8 cellular contexts compared by ENCODE assay signal in genomic region chr9:35689601-35690446, GRCh38. TPM values are rescaled to one million over a fixed set of nuclear protein-coding genes. Genes with fewer than 3 reads are reported as not detected.
DNase-seq lines count a peak whose midpoint lies in the region; ATAC-seq lines count a peak whose summit lies in the region.

TPM2 (minus strand) TSS chr9:35689925; CDS start chr9:35689817, 108 bp downstream.

- peak within 1 kb of the TSS in 4 of 5 donors; percentile 61 to 76 (median 72) for H3K9ac ChIP-seq in subcutaneous abdominal adipose tissue (ENCODE audit: low read length in 5 of 5)

- peak within 1 kb of the TSS; percentile 65 to 92 (median 77) for H3K27ac Mint-ChIP-seq in CD4-positive, alpha-beta memory T cell

- peak within 1 kb of the TSS in 1 of 2 donors; percentile 58 for H3K4me3 ChIP-seq in CD4-positive, alpha-beta memory T cell (ENCODE audit: low read length in 2 of 2)
- H3K4me3 ChIP-seq in subcutaneous abdominal adipose tissue (ENCODE audit: low read depth in 1 of 5, low read length in 5 of 5), result peak within 1 kb of the TSS; percentile 58 to 76 (median 75)

- peaks cover 6 to 33% (median 16%) of the 10 kb centered on the region in 4 donors for H3K4me1 Mint-ChIP-seq in CD4-positive, alpha-beta memory T cell

- CTCF ChIA-PET in CD4-positive, alpha-beta memory T cell (lab: Charles Lee; ENCODE audit: partially characterized antibody), result interaction anchor here (0.7 to 16.3 kb wide), 6 partner anchors 17 to 42 kb away, joined by 3 to 339 read pairs (median 6); partner anchors contain the start of genes ARHGEF39, CCDC107, RMRP and SIT1

- DNase-seq in CD4-positive, alpha-beta memory T cell, result no peak
- DNase-seq in LHCN-M2 (ENCODE audit: low read depth), result peak; percentile 89
- DNase-seq in cerebellum (ENCODE audit: low spot score), result no peak
- DNase-seq in left kidney (ENCODE audit: low read depth, low spot score), result peak; percentile 74
- no peak for DNase-seq in NCI-H748 treated with DMSO at 0.1 percent for 48 hours (lab: John Stamatoyannopoulos, UW)
- no peak for DNase-seq in NCI-H1436 treated with DMSO at 0.1 percent for 48 hours (lab: John Stamatoyannopoulos, UW)

- no peaks in the 10 kb centered on the region for H3K36me3 ChIP-seq in CD4-positive, alpha-beta memory T cell (ENCODE audit: insufficient read depth, low read length)
- peaks cover 0 to 12% (median 7%) of the 10 kb centered on the region in 5 donors for H3K36me3 ChIP-seq in subcutaneous abdominal adipose tissue (ENCODE audit: control insufficient read depth in 5 of 5, insufficient read depth in 5 of 5, low read length in 5 of 5)

- H3K36me3 Mint-ChIP-seq in CD4-positive, alpha-beta memory T cell, result no peaks in the 10 kb centered on the region

- intact Hi-C loops in CD4-positive, alpha-beta memory T cell (cut with micrococcal nuclease), result no loop called here

- no peak for ATAC-seq in GM19452 (IDR thresholded peaks at IDR 0.05; ENCODE audit: unreplicated experiment)

- H3K9me3 ChIP-seq in CD4-positive, alpha-beta memory T cell (ENCODE audit: control insufficient read depth in 1 of 2, low read length in 2 of 2), result no peaks in the 10 kb centered on the region
- H3K9me3 ChIP-seq in subcutaneous abdominal adipose tissue (ENCODE audit: control insufficient read depth in 5 of 5, low read length in 5 of 5), result no peaks in the 10 kb centered on the region

- H3K4me3 Mint-ChIP-seq in CD4-positive, alpha-beta memory T cell, result peak within 1 kb of the TSS; percentile 82 to 90 (median 88)

- H3K4me1 ChIP-seq in CD4-positive, alpha-beta memory T cell (ENCODE audit: insufficient read depth, low read length), result peaks cover 6% of the 10 kb centered on the region
- H3K4me1 ChIP-seq in subcutaneous abdominal adipose tissue (ENCODE audit: control insufficient read depth in 5 of 5, insufficient read depth in 5 of 5, low read length in 5 of 5), result peaks cover 5 to 35% (median 30%) of the 10 kb centered on the region in 5 donors

- H3K27me3 ChIP-seq in CD4-positive, alpha-beta memory T cell (ENCODE audit: insufficient read depth, low read length), result no peaks in the 10 kb centered on the region
- H3K27me3 ChIP-seq in subcutaneous abdominal adipose tissue (ENCODE audit: control insufficient read depth in 5 of 5, insufficient read depth in 4 of 5, low read length in 5 of 5), result no peaks in the 10 kb centered on the region

- H3K27me3 Mint-ChIP-seq in CD4-positive, alpha-beta memory T cell, result no peaks in the 10 kb centered on the region

- H3K9me3 Mint-ChIP-seq in CD4-positive, alpha-beta memory T cell, result no peaks in the 10 kb centered on the region

- peak within 1 kb of the TSS; percentile 59 for H3K27ac ChIP-seq in CD4-positive, alpha-beta memory T cell (ENCODE audit: low read depth, low read length)
- peak within 1 kb of the TSS; percentile 81 for H3K27ac ChIP-seq in subcutaneous abdominal adipose tissue (ENCODE audit: low read depth, low read length)

- POLR2A ChIA-PET in CD4-positive, alpha-beta memory T cell (lab: Charles Lee; ENCODE audit: partially characterized antibody), result interaction anchor here (0.6 to 12.0 kb wide), 6 partner anchors 29 to 1346 kb away, joined by 3 to 160 read pairs (median 10); partner anchors contain the start of genes ARHGEF39, CCDC107, CREB3 and RMRP

RNA-seq across cellular contexts. Expression of gene TPM2, which starts in this region (rescaled TPM):
- total RNA-seq in CD4-positive, alpha-beta memory T cell, result 10 to 100 TPM; 72.6 to 79.6 TPM
- under 1 TPM in 1 of 2 donors, not detected in 1; 0.79 TPM for polyA plus RNA-seq in CD4-positive, alpha-beta memory T cell
- total RNA-seq in LHCN-M2 (2014; rRNA removed) (1,008 and 1,115 TPM in 2 replicates), cerebellum (10.6 TPM)
- 2,470 TPM for polyA plus RNA-seq in LHCN-M2 (2012)

Comparison
In these comparisons a context has a peak if more than half of its experiments do, and no peak if none do; other contexts are left out.
1. RNA of gene TPM2 (total RNA-seq): 1,008 to 1,115 TPM in LHCN-M2; 72.6 to 79.6 TPM in CD4-positive, alpha-beta memory T cell and 10.6 TPM in cerebellum (single experiment); every median in the first group is over 10 times any median in the second.
2. DNase-seq: peak in LHCN-M2 (single experiment) and left kidney (single experiment); none in CD4-positive, alpha-beta memory T cell (0 of 5), cerebellum (single experiment), NCI-H748 treated with DMSO at 0.1 percent for 48 hours (single experiment) and NCI-H1436 treated with DMSO at 0.1 percent for 48 hours (single experiment).